ENCODE assay signal across 9 cellular contexts in genomic region chr13:98475521-98475920, GRCh38.
DNase-seq lines count a peak whose midpoint lies in the region; ATAC-seq and TF ChIP-seq lines count a peak whose summit lies in the region.
"Had no signal": no experiment of that assay in that cellular context is flagged by ENCODE, and none has a peak within 500 bp of the region (broad histone marks: within the 10 kb centered on the region; RNA-seq: fewer than 3 reads in every experiment).

No MANE protein-coding gene starts in this region.

- peaks cover 59% of the 10 kb centered on the region for H3K36me3 Mint-ChIP-seq in stimulated activated naive CD8-positive, alpha-beta T cell treated with anti-CD3 and anti-CD28 coated beads, Interleukin-15, Interleukin-2, amounts not matched to agents 100 ng/mL and 50 ng/mL, for 24 hours (ENCODE audit: low read depth)

- peak overlapping the region; percentile 41 for H3K9ac ChIP-seq in adipocyte (ENCODE audit: low read length)

- H3K27ac ChIP-seq in left lung = peak overlapping the region in 1 of 2 donors; percentile 74

- TF ChIP-seq CTCF in left lung (IDR thresholded peaks at IDR 0.05) = no peak

- intact Hi-C loops in left lung (cut with DNase I) = loop anchor here in 1 of 2 donors (10.0 kb wide), 1 partner anchor 99 kb away; the partner anchor contains the start of gene STK24

- no peaks in the 10 kb centered on the region for H3K27me3 ChIP-seq in adipocyte (replicated peaks; ENCODE audit: control insufficient read depth, insufficient read depth, low read length)
- H3K27me3 ChIP-seq in left lung = no peaks in the 10 kb centered on the region

- H3K27ac Mint-ChIP-seq in stimulated activated naive CD8-positive, alpha-beta T cell treated with anti-CD3 and anti-CD28 coated beads, Interleukin-15, Interleukin-2, amounts not matched to agents 100 ng/mL and 50 ng/mL, for 24 hours = peak overlapping the region; percentile 52

- H3K9me3 ChIP-seq in adipocyte (ENCODE audit: control insufficient read depth, low read length) (no peaks in the 10 kb centered on the region), left lung (no peaks in the 10 kb centered on the region)

- H3K9me3 Mint-ChIP-seq in stimulated activated naive CD8-positive, alpha-beta T cell treated with anti-CD3 and anti-CD28 coated beads, Interleukin-15, Interleukin-2, amounts not matched to agents 100 ng/mL and 50 ng/mL, for 24 hours = no peaks in the 10 kb centered on the region

- no peaks in the 10 kb centered on the region for H3K27me3 Mint-ChIP-seq in stimulated activated naive CD8-positive, alpha-beta T cell treated with anti-CD3 and anti-CD28 coated beads, Interleukin-15, Interleukin-2, amounts not matched to agents 100 ng/mL and 50 ng/mL, for 24 hours

- no peak for ATAC-seq in stimulated activated naive CD8-positive, alpha-beta T cell treated with anti-CD3 and anti-CD28 coated beads, Interleukin-15, Interleukin-2, amounts not matched to agents 100 U/mL and 50 U/mL, for 24 hours
- ATAC-seq in left lung = peak; percentile 34
- no peak for ATAC-seq in GM21381 (IDR thresholded peaks at IDR 0.05; ENCODE audit: unreplicated experiment)
- ATAC-seq in GM18909 (IDR thresholded peaks at IDR 0.05; ENCODE audit: poor library complexity, unreplicated experiment) = no peak

- peaks cover 31% of the 10 kb centered on the region for H3K36me3 ChIP-seq in adipocyte (ENCODE audit: control insufficient read depth, insufficient read depth, low read length, severe bottlenecking)
- H3K36me3 ChIP-seq in left lung = peaks cover 0 to 38% of the 10 kb centered on the region in 2 donors

- DNase-seq in stimulated activated naive CD8-positive, alpha-beta T cell treated with anti-CD3 and anti-CD28 coated beads, Interleukin-15, Interleukin-2, amounts not matched to agents 100 U/mL and 50 U/mL, for 24 hours = no peak
- DNase-seq in adipocyte (ENCODE audit: low read depth) (no peak), left lung (peak in 1 of 2 donors; percentile 86), NCI-H510A treated with DMSO at 0.1 percent for 48 hours (lab: John Stamatoyannopoulos, UW) (no peak), DMS 273 treated with DMSO at 0.1 percent for 48 hours (lab: John Stamatoyannopoulos, UW) (no peak)
- DNase-seq: NCI-H1048 had no signal

- H3K4me1 Mint-ChIP-seq in stimulated activated naive CD8-positive, alpha-beta T cell treated with anti-CD3 and anti-CD28 coated beads, Interleukin-15, Interleukin-2, amounts not matched to agents 100 ng/mL and 50 ng/mL, for 24 hours (ENCODE audit: low read depth) = peaks cover 81% of the 10 kb centered on the region

- H3K4me3 Mint-ChIP-seq in stimulated activated naive CD8-positive, alpha-beta T cell treated with anti-CD3 and anti-CD28 coated beads, Interleukin-15, Interleukin-2, amounts not matched to agents 100 ng/mL and 50 ng/mL, for 24 hours = peak overlapping the region; percentile 13

- H3K4me3 ChIP-seq in adipocyte (ENCODE audit: low read length) (no peak overlapping the region), left lung (no peak overlapping the region)

- H3K4me1 ChIP-seq in adipocyte (ENCODE audit: control insufficient read depth, insufficient read depth, low read length) (peaks cover 13% of the 10 kb centered on the region), left lung (peaks cover 6 to 68% of the 10 kb centered on the region in 2 donors)
